In genomic region chr12:48816148-48816854, GRCh38 we compare ENCODE assay signal across 1 cellular context.
TF ChIP-seq lines count a peak whose summit lies in the region.

No MANE protein-coding gene starts in this region.

TF ChIP-seq in HepG2, 621 proteins besides CTCF, POLR2A, EP300 and RAD21:
- TF ChIP-seq RFX1 (IDR thresholded peaks at IDR 0.05) = peak; percentile 8; the same call in 1 of the 2 replicates
- no peak for TF ChIP-seq GRHL1 (CRISPR knock-in tag; conservative IDR thresholded peaks at IDR 0.05)
TF ChIP-seq in HepG2: peak in this region for 1.
